In the genomic region with DNA sequence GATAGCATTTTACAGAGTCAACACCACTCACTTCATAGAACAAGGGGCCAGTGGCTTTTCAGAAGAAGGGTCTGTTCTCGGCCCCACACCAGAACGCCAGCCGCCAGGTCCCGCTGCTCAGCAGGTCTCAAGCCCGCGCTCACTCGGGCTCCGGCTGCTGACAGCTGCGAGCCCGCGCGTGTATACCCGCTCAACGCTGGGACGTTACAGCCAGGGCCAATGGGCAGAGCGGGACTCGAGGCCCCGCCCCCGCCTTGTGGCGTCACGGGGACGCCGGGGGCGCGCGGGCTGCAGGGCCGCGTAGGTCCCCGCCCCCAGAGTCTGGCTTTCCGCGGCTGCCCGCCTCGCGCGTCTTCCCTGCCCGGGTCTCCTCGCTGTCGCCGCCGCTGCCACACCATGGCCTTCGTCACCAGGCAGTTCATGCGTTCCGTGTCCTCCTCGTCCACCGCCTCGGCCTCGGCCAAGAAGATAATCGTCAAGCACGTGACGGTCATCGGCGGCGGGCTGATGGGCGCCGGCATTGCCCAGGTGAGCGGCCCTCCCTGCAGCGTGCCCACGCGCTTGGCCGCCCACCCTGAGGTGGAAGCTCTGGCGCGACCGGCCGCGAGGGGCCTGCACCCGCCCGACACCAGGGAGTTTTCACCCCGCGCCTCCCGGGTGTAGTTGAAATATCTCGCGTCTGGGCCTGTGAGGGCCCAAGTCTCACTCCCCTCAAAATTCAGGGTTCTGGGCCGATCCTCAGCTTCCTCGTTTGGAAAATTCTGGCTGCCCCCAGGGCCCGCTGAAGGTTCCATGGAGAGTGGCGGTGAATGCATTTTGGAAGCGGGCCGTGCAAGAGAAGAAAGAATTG, we compare ENCODE assay signal across 1 cellular context.
TF ChIP-seq lines count a peak whose summit lies in the region.

A gene (plus strand): TSS at position 353 of the 850 bp plus-strand sequence. CDS start 44 bp downstream, at position 397.

TF ChIP-seq in K562, 482 proteins besides CTCF, POLR2A, EP300 and RAD21 (continued from another document and continues in another):
- TF ChIP-seq, protein P1, sequence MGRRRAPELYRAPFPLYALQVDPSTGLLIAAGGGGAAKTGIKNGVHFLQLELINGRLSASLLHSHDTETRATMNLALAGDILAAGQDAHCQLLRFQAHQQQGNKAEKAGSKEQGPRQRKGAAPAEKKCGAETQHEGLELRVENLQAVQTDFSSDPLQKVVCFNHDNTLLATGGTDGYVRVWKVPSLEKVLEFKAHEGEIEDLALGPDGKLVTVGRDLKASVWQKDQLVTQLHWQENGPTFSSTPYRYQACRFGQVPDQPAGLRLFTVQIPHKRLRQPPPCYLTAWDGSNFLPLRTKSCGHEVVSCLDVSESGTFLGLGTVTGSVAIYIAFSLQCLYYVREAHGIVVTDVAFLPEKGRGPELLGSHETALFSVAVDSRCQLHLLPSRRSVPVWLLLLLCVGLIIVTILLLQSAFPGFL (CRISPR knock-in tag; IDR thresholded peaks at IDR 0.05): no peak
- TF ChIP-seq, protein P2, sequence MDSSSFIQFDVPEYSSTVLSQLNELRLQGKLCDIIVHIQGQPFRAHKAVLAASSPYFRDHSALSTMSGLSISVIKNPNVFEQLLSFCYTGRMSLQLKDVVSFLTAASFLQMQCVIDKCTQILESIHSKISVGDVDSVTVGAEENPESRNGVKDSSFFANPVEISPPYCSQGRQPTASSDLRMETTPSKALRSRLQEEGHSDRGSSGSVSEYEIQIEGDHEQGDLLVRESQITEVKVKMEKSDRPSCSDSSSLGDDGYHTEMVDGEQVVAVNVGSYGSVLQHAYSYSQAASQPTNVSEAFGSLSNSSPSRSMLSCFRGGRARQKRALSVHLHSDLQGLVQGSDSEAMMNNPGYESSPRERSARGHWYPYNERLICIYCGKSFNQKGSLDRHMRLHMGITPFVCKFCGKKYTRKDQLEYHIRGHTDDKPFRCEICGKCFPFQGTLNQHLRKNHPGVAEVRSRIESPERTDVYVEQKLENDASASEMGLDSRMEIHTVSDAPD (CRISPR knock-in tag; IDR thresholded peaks at IDR 0.05): no peak
- TF ChIP-seq SAP30 (IDR thresholded peaks at IDR 0.05; ENCODE audit: borderline replicate concordance, insufficient read depth, low read depth, low read length, poor library complexity, severe bottlenecking): peak; percentile 68
- TF ChIP-seq ZEB2 (IDR thresholded peaks at IDR 0.05): no peak
- TF ChIP-seq BCOR (IDR thresholded peaks at IDR 0.05): 0 out of 2 replicates have a peak, but pooled peaks have one; percentile 9
- peak; percentile 84 for TF ChIP-seq TAF1 (IDR thresholded peaks at IDR 0.05; ENCODE audit: control insufficient read depth, extremely low read depth, insufficient read depth, low read length, severe bottlenecking)
- TF ChIP-seq BRD9 (IDR thresholded peaks at IDR 0.05; ENCODE audit: low read depth, partially characterized antibody): no peak
- TF ChIP-seq SMARCE1 (IDR thresholded peaks at IDR 0.05): no peak
- no peak for TF ChIP-seq ZNF717 (CRISPR knock-in tag; IDR thresholded peaks at IDR 0.05)
- TF ChIP-seq, protein P3, sequence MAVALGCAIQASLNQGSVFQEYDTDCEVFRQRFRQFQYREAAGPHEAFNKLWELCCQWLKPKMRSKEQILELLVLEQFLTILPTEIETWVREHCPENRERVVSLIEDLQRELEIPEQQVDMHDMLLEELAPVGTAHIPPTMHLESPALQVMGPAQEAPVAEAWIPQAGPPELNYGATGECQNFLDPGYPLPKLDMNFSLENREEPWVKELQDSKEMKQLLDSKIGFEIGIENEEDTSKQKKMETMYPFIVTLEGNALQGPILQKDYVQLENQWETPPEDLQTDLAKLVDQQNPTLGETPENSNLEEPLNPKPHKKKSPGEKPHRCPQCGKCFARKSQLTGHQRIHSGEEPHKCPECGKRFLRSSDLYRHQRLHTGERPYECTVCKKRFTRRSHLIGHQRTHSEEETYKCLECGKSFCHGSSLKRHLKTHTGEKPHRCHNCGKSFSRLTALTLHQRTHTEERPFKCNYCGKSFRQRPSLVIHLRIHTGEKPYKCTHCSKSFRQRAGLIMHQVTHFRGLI (CRISPR knock-in tag; IDR thresholded peaks at IDR 0.05): no peak
- TF ChIP-seq ILK (tag; IDR thresholded peaks at IDR 0.05; ENCODE audit: borderline replicate concordance, low read depth): no peak
- TF ChIP-seq NFATC3 (IDR thresholded peaks at IDR 0.05): no peak
- TF ChIP-seq, protein P4, sequence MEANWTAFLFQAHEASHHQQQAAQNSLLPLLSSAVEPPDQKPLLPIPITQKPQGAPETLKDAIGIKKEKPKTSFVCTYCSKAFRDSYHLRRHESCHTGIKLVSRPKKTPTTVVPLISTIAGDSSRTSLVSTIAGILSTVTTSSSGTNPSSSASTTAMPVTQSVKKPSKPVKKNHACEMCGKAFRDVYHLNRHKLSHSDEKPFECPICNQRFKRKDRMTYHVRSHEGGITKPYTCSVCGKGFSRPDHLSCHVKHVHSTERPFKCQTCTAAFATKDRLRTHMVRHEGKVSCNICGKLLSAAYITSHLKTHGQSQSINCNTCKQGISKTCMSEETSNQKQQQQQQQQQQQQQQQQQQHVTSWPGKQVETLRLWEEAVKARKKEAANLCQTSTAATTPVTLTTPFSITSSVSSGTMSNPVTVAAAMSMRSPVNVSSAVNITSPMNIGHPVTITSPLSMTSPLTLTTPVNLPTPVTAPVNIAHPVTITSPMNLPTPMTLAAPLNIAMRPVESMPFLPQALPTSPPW (CRISPR knock-in tag; IDR thresholded peaks at IDR 0.05): peak; percentile 75
- peak; percentile 55 for TF ChIP-seq CHD1 (IDR thresholded peaks at IDR 0.05; ENCODE audit: low read length)
- TF ChIP-seq POLR2AphosphoS5 (IDR thresholded peaks at IDR 0.05; ENCODE audit: control insufficient read depth, insufficient read depth, low read depth, low read length): peak; percentile 87
- TF ChIP-seq ETV5 (CRISPR knock-in tag; IDR thresholded peaks at IDR 0.05; ENCODE audit: low read depth): no peak
- TF ChIP-seq RFX1 (IDR thresholded peaks at IDR 0.05): no peak
- TF ChIP-seq KLF16 (IDR thresholded peaks at IDR 0.05): no peak
- TF ChIP-seq, protein P5, sequence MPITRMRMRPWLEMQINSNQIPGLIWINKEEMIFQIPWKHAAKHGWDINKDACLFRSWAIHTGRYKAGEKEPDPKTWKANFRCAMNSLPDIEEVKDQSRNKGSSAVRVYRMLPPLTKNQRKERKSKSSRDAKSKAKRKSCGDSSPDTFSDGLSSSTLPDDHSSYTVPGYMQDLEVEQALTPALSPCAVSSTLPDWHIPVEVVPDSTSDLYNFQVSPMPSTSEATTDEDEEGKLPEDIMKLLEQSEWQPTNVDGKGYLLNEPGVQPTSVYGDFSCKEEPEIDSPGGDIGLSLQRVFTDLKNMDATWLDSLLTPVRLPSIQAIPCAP (CRISPR knock-in tag; IDR thresholded peaks at IDR 0.05; ENCODE audit: borderline replicate concordance): no peak
- no peak for TF ChIP-seq HDGF (IDR thresholded peaks at IDR 0.05)
- TF ChIP-seq BMI1 (IDR thresholded peaks at IDR 0.05; ENCODE audit: low read length): no peak
- peak; percentile 74 for TF ChIP-seq MTA3 (IDR thresholded peaks at IDR 0.05; ENCODE audit: borderline replicate concordance)
- TF ChIP-seq CBFA2T3 (IDR thresholded peaks at IDR 0.05): no peak
- TF ChIP-seq TEAD4 (IDR thresholded peaks at IDR 0.05; ENCODE audit: low read length): no peak
- no peak for TF ChIP-seq TEAD4 (CRISPR knock-in tag; IDR thresholded peaks at IDR 0.05; ENCODE audit: borderline replicate concordance)
- TF ChIP-seq, protein P6, sequence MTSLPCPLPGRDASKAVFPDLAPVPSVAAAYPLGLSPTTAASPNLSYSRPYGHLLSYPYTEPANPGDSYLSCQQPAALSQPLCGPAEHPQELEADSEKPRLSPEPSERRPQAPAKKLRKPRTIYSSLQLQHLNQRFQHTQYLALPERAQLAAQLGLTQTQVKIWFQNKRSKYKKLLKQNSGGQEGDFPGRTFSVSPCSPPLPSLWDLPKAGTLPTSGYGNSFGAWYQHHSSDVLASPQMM (CRISPR knock-in tag; IDR thresholded peaks at IDR 0.05): no peak
- peak; percentile 76 for TF ChIP-seq CCNT2 (IDR thresholded peaks at IDR 0.05; ENCODE audit: borderline replicate concordance, extremely low read depth, insufficient read length, low read depth, low read length)
- TF ChIP-seq ZNF311 (CRISPR knock-in tag; IDR thresholded peaks at IDR 0.05): no peak
- no peak for TF ChIP-seq ZKSCAN8 (CRISPR knock-in tag; IDR thresholded peaks at IDR 0.05)
- TF ChIP-seq SP1 (CRISPR knock-in tag; IDR thresholded peaks at IDR 0.05): peak; percentile 94
- TF ChIP-seq, protein P7, sequence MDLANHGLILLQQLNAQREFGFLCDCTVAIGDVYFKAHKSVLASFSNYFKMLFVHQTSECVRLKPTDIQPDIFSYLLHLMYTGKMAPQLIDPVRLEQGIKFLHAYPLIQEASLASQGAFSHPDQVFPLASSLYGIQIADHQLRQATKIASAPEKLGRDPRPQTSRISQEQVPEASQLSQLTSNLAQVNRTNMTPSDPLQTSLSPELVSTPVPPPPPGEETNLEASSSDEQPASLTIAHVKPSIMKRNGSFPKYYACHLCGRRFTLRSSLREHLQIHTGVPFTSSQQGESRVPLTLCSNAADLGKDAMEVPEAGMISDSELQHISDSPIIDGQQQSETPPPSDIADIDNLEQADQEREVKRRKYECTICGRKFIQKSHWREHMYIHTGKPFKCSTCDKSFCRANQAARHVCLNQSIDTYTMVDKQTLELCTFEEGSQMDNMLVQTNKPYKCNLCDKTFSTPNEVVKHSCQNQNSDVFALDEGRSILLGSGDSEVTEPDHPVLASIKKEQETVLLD (IDR thresholded peaks at IDR 0.05): no peak
- TF ChIP-seq, protein P8, sequence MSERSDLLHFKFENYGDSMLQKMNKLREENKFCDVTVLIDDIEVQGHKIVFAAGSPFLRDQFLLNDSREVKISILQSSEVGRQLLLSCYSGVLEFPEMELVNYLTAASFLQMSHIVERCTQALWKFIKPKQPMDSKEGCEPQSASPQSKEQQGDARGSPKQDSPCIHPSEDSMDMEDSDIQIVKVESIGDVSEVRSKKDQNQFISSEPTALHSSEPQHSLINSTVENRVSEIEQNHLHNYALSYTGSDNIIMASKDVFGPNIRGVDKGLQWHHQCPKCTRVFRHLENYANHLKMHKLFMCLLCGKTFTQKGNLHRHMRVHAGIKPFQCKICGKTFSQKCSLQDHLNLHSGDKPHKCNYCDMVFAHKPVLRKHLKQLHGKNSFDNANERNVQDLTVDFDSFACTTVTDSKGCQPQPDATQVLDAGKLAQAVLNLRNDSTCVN (CRISPR knock-in tag; IDR thresholded peaks at IDR 0.05): no peak
- TF ChIP-seq, protein P9, sequence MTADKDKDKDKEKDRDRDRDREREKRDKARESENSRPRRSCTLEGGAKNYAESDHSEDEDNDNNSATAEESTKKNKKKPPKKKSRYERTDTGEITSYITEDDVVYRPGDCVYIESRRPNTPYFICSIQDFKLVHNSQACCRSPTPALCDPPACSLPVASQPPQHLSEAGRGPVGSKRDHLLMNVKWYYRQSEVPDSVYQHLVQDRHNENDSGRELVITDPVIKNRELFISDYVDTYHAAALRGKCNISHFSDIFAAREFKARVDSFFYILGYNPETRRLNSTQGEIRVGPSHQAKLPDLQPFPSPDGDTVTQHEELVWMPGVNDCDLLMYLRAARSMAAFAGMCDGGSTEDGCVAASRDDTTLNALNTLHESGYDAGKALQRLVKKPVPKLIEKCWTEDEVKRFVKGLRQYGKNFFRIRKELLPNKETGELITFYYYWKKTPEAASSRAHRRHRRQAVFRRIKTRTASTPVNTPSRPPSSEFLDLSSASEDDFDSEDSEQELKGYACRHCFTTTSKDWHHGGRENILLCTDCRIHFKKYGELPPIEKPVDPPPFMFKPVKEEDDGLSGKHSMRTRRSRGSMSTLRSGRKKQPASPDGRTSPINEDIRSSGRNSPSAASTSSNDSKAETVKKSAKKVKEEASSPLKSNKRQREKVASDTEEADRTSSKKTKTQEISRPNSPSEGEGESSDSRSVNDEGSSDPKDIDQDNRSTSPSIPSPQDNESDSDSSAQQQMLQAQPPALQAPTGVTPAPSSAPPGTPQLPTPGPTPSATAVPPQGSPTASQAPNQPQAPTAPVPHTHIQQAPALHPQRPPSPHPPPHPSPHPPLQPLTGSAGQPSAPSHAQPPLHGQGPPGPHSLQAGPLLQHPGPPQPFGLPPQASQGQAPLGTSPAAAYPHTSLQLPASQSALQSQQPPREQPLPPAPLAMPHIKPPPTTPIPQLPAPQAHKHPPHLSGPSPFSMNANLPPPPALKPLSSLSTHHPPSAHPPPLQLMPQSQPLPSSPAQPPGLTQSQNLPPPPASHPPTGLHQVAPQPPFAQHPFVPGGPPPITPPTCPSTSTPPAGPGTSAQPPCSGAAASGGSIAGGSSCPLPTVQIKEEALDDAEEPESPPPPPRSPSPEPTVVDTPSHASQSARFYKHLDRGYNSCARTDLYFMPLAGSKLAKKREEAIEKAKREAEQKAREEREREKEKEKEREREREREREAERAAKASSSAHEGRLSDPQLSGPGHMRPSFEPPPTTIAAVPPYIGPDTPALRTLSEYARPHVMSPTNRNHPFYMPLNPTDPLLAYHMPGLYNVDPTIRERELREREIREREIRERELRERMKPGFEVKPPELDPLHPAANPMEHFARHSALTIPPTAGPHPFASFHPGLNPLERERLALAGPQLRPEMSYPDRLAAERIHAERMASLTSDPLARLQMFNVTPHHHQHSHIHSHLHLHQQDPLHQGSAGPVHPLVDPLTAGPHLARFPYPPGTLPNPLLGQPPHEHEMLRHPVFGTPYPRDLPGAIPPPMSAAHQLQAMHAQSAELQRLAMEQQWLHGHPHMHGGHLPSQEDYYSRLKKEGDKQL (CRISPR knock-in tag; IDR thresholded peaks at IDR 0.05; ENCODE audit: borderline replicate concordance): no peak
- no peak for TF ChIP-seq ZZZ3 (IDR thresholded peaks at IDR 0.05)
- TF ChIP-seq EHMT2 (IDR thresholded peaks at IDR 0.05): 0 out of 2 replicates have a peak, but pooled peaks have one; percentile 6
- no peak for TF ChIP-seq IFI16 (CRISPR knock-in tag; IDR thresholded peaks at IDR 0.05)
- peak; percentile 79 for TF ChIP-seq TBP (optimal IDR thresholded peaks at IDR 0.05; ENCODE audit: low read depth, low read length)
- no peak for TF ChIP-seq ZNF354B (CRISPR knock-in tag; IDR thresholded peaks at IDR 0.05)
- no peak for TF ChIP-seq KLF1 (tag; IDR thresholded peaks at IDR 0.05)
- peak; percentile 68; the same call in 1 of the 2 replicates for TF ChIP-seq NR2C2 (CRISPR knock-in tag; IDR thresholded peaks at IDR 0.05)
- peak; percentile 70 for TF ChIP-seq NR2C2 (tag; IDR thresholded peaks at IDR 0.05)
- TF ChIP-seq MTA2 (IDR thresholded peaks at IDR 0.05; ENCODE audit: low read depth): no peak
- TF ChIP-seq, protein P10, sequence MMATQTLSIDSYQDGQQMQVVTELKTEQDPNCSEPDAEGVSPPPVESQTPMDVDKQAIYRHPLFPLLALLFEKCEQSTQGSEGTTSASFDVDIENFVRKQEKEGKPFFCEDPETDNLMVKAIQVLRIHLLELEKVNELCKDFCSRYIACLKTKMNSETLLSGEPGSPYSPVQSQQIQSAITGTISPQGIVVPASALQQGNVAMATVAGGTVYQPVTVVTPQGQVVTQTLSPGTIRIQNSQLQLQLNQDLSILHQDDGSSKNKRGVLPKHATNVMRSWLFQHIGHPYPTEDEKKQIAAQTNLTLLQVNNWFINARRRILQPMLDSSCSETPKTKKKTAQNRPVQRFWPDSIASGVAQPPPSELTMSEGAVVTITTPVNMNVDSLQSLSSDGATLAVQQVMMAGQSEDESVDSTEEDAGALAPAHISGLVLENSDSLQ (IDR thresholded peaks at IDR 0.05): peak; percentile 67
- TF ChIP-seq, protein P11, sequence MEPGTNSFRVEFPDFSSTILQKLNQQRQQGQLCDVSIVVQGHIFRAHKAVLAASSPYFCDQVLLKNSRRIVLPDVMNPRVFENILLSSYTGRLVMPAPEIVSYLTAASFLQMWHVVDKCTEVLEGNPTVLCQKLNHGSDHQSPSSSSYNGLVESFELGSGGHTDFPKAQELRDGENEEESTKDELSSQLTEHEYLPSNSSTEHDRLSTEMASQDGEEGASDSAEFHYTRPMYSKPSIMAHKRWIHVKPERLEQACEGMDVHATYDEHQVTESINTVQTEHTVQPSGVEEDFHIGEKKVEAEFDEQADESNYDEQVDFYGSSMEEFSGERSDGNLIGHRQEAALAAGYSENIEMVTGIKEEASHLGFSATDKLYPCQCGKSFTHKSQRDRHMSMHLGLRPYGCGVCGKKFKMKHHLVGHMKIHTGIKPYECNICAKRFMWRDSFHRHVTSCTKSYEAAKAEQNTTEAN (CRISPR knock-in tag; IDR thresholded peaks at IDR 0.05): no peak
- no peak for TF ChIP-seq IRF2 (CRISPR knock-in tag; IDR thresholded peaks at IDR 0.05)
